In genomic region chr18:46412831-46413371, GRCh38 we compare ENCODE assay signal across 13 cellular contexts.
DNase-seq lines count a peak whose midpoint lies in the region; ATAC-seq and TF ChIP-seq lines count a peak whose summit lies in the region.
"Had no signal": no experiment of that assay in that cellular context is flagged by ENCODE, and none has a peak within 500 bp of the region (broad histone marks: within the 10 kb centered on the region; RNA-seq: fewer than 3 reads in every experiment).

No MANE protein-coding gene starts in this region.

- ATAC-seq in lower lobe of right lung (peak; percentile 31 to 63), HG03442 (IDR thresholded peaks at IDR 0.05; ENCODE audit: unreplicated experiment) (no peak), GM21423 (IDR thresholded peaks at IDR 0.05; ENCODE audit: unreplicated experiment) (no peak)
- no peak for ATAC-seq in activated CD4-positive, CD25-positive, alpha-beta regulatory T cell treated with anti-CD3 and anti-CD28 coated beads, Interleukin-2, amount 50 U/mL, for 24 hours

- no peak overlapping the region for H3K4me3 ChIP-seq in lower lobe of right lung
- no peak overlapping the region for H3K4me3 ChIP-seq in stomach
- H3K4me3 ChIP-seq: SK-N-MC, skin epidermis, upper lobe of left lung had no signal

- WGBS in stomach, 5 donors = 33 to 45% (median 40%) methylated on average over 12 to 13 of the region's 13 CpGs

- no peak for TF ChIP-seq POLR2A in stomach (IDR thresholded peaks at IDR 0.05)

- TF ChIP-seq CTCF in lower lobe of right lung (IDR thresholded peaks at IDR 0.05) = no peak
- no peak for TF ChIP-seq CTCF in stomach (IDR thresholded peaks at IDR 0.05)

- H3K36me3 ChIP-seq in lower lobe of right lung = no peaks in the 10 kb centered on the region
- no peaks in the 10 kb centered on the region for H3K36me3 ChIP-seq in stomach
- H3K36me3 ChIP-seq: upper lobe of left lung had no signal

- H3K27me3 ChIP-seq in lower lobe of right lung (ENCODE audit: low read depth) = no peaks in the 10 kb centered on the region
- H3K27me3 ChIP-seq in stomach = no peaks in the 10 kb centered on the region
- H3K27me3 ChIP-seq: upper lobe of left lung had no signal

- H3K9me3 ChIP-seq in lower lobe of right lung = no peaks in the 10 kb centered on the region
- H3K9me3 ChIP-seq in stomach = no peaks in the 10 kb centered on the region
- H3K9me3 ChIP-seq: upper lobe of left lung had no signal

- DNase-seq in NCI-H2196 (lab: John Stamatoyannopoulos, UW; ENCODE audit: unreplicated experiment) = peak; percentile 28
- no peak for DNase-seq in NCI-H2196 treated with DMSO at 0.1 percent for 48 hours (lab: John Stamatoyannopoulos, UW; ENCODE audit: unreplicated experiment)
- DNase-seq in astrocyte of the hippocampus (ENCODE audit: low read depth, low spot score) = peak; percentile 18
- no peak for DNase-seq in lower lobe of right lung
- no peak for DNase-seq in stomach
- DNase-seq: dermis blood vessel endothelial cell, immature natural killer cell had no signal

- no peak overlapping the region for H3K27ac ChIP-seq in lower lobe of right lung
- peak overlapping the region in 3 of 5 donors; percentile 63 to 71 (median 70) for H3K27ac ChIP-seq in stomach
- H3K27ac ChIP-seq: SK-N-MC, skin epidermis, upper lobe of left lung had no signal

- intact Hi-C loops in lower lobe of right lung (cut with DNase I) = no loop called here
- intact Hi-C loops in stomach (cut with DNase I; ENCODE audit: low total_unique reads) = no loop called here

- H3K4me1 ChIP-seq in lower lobe of right lung (peaks cover 25% of the 10 kb centered on the region), stomach (peaks cover 8 to 34% (median 20%) of the 10 kb centered on the region in 4 donors)

- no peak for TF ChIP-seq EP300 in stomach (IDR thresholded peaks at IDR 0.05)

Comparison
In these comparisons a context has a peak if more than half of its experiments do, and no peak if none do; other contexts are left out.
1. DNase-seq: peak in NCI-H2196 (single experiment) and astrocyte of the hippocampus (single experiment); none in NCI-H2196 treated with DMSO at 0.1 percent for 48 hours (single experiment), lower lobe of right lung (single experiment) and stomach (single experiment).
2. ATAC-seq: peak in lower lobe of right lung (2 of 2); none in HG03442 (single experiment), activated CD4-positive, CD25-positive, alpha-beta regulatory T cell treated with anti-CD3 and anti-CD28 coated beads, Interleukin-2, amount 50 U/mL, for 24 hours (0 of 2) and GM21423 (single experiment).